Comparison of ENCODE assay signal across 9 cellular contexts in genomic region chr15:75731248-75732100, GRCh38. TPM values are rescaled to one million over a fixed set of nuclear protein-coding genes. Genes with fewer than 3 reads are reported as not detected.
DNase-seq lines count a peak whose midpoint lies in the region; ATAC-seq and TF ChIP-seq lines count a peak whose summit lies in the region.
"Had no signal": no experiment of that assay in that cellular context is flagged by ENCODE, and none has a peak within 500 bp of the region (broad histone marks: within the 10 kb centered on the region; RNA-seq: fewer than 3 reads in every experiment).

No MANE protein-coding gene starts in this region.

- POLR2A ChIA-PET in MCF 10A (lab: Yijun Ruan, JAX): no interaction called here

- no peak overlapping the region for H3K4me2 ChIP-seq in H9 (ENCODE audit: insufficient read depth, insufficient read length, low read length)

- no peaks in the 10 kb centered on the region for H3K27me3 ChIP-seq in H9 (ENCODE audit: insufficient read depth, low read length)
- no peaks in the 10 kb centered on the region for H3K27me3 ChIP-seq in SJCRH30
- no peaks in the 10 kb centered on the region for H3K27me3 ChIP-seq in heart left ventricle

- no peak overlapping the region for H2BK5ac ChIP-seq in H9 (ENCODE audit: insufficient read length, low read length)

- intact Hi-C loops in heart left ventricle (cut with DNase I) (loop anchor here (2.0 to 10.0 kb wide), 6 partner anchors 39 to 173 kb away; partner anchors contain the start of gene FBXO22 (in 1 of the 10)), MCF 10A (cut with micrococcal nuclease) (no loop called here)

- no peak overlapping the region for H4K91ac ChIP-seq in H9 (ENCODE audit: insufficient read length, low read depth, low read length)

- no peaks in the 10 kb centered on the region for H3K79me2 ChIP-seq in H9 (ENCODE audit: insufficient read depth, low read length)

- H3K4ac ChIP-seq in H9 (ENCODE audit: low read depth, low read length): no peak overlapping the region

- TF ChIP-seq CTCF in H9 (conservative IDR thresholded peaks at IDR 0.05) (peak; percentile 40; the same call in 2 of the 3 replicates), heart left ventricle (IDR thresholded peaks at IDR 0.05) (peak in 1 of 12 donors; percentile 4), retinal pigment epithelial cell (conservative IDR thresholded peaks at IDR 0.05; ENCODE audit: low read depth, low read length) (peak; percentile 10), MCF 10A (IDR thresholded peaks at IDR 0.05; ENCODE audit: unreplicated experiment) (no peak)

- no peak overlapping the region; a peak in 2 of 5 replicates for H3K4me3 Mint-ChIP-seq in H9
- H3K4me3 Mint-ChIP-seq in MCF 10A (ENCODE audit: unreplicated experiment): no peak overlapping the region

- H3K36me3 Mint-ChIP-seq in H9 (ENCODE audit: insufficient read depth in 1 of 3, low read depth in 3 of 3): peaks cover 0 to 2% (median 0%) of the 10 kb centered on the region in 3 experiments; a peak in 2 of 7 replicates
- H3K36me3 Mint-ChIP-seq in MCF 10A (ENCODE audit: insufficient read depth, unreplicated experiment): no peaks in the 10 kb centered on the region

- H3K27me3 Mint-ChIP-seq in H9 (ENCODE audit: low read depth) (peaks cover 15% of the 10 kb centered on the region), MCF 10A (ENCODE audit: insufficient read depth, unreplicated experiment) (no peaks in the 10 kb centered on the region)

- H4K20me1 ChIP-seq in H9 (ENCODE audit: control insufficient read depth, insufficient read depth, insufficient read length): no peaks in the 10 kb centered on the region

- no peak overlapping the region for H3T11ph ChIP-seq in H9 (ENCODE audit: low read length)

- H3K36me3 ChIP-seq in SJCRH30 (no peaks in the 10 kb centered on the region), heart left ventricle (no peaks in the 10 kb centered on the region)

- H3K9me3 Mint-ChIP-seq in H9 (no peaks in the 10 kb centered on the region), MCF 10A (ENCODE audit: unreplicated experiment) (no peaks in the 10 kb centered on the region)

- no peak overlapping the region for H2AFZ ChIP-seq in H9 (ENCODE audit: low read length)

- no TSS peak for BruUV-seq in MCF 10A (replicated peaks; lab: Mats Ljungman, UMichigan)

- H3K9ac ChIP-seq in H9 (ENCODE audit: extremely low read depth, insufficient read length, low read length): no peak overlapping the region

- H3K27ac ChIP-seq in H9 (ENCODE audit: insufficient read length, low read depth, low read length) (no peak overlapping the region), SJCRH30 (peak overlapping the region; percentile 33), heart left ventricle (peak overlapping the region in 6 of 12 donors; percentile 2 to 63 (median 18))

- H3K4me1 Mint-ChIP-seq in H9 (peaks cover 19 to 25% of the 10 kb centered on the region in 2 experiments), MCF 10A (ENCODE audit: insufficient read depth, unreplicated experiment) (no peaks in the 10 kb centered on the region)

- no peak overlapping the region for H2BK120ac ChIP-seq in H9 (ENCODE audit: low read depth, low read length, poor library complexity, severe bottlenecking)

- no peak overlapping the region for H3K18ac ChIP-seq in H9 (ENCODE audit: insufficient read length, low read depth, low read length)

- H3K23me2 ChIP-seq in H9 (ENCODE audit: insufficient read length, low read depth, low read length, poor library complexity, severe bottlenecking): no peaks in the 10 kb centered on the region

- WGBS in H9 (ENCODE audit: extremely low coverage, insufficient read length, low lambda C conversion rate): no CpG with 5 or more reads among the region's 26 CpGs
- WGBS in heart left ventricle, 4 donors: 39 to 49% (median 47%) methylated on average over 24 to 26 of the region's 26 CpGs

- no peaks in the 10 kb centered on the region for H3K9me3 ChIP-seq in H9 (ENCODE audit: control insufficient read depth, low read depth, low read length)
- H3K9me3 ChIP-seq in SJCRH30 (replicated peaks): no peaks in the 10 kb centered on the region
- no peaks in the 10 kb centered on the region for H3K9me3 ChIP-seq in heart left ventricle

- H3K27ac Mint-ChIP-seq in H9 (no peak overlapping the region; a peak in 1 of 7 replicates), MCF 10A (ENCODE audit: low read depth, unreplicated experiment) (no peak overlapping the region)

- H2AK5ac ChIP-seq in H9 (ENCODE audit: insufficient read length, low read length): no peak overlapping the region

- no peak overlapping the region for H2BK12ac ChIP-seq in H9 (ENCODE audit: insufficient read length, low read depth, low read length)

- H3K23ac ChIP-seq in H9 (ENCODE audit: insufficient read length, low read depth, low read length): no peak overlapping the region

- no peaks in the 10 kb centered on the region for H3K79me1 ChIP-seq in H9 (ENCODE audit: insufficient read depth, low read depth, low read length, poor library complexity, severe bottlenecking)

- no peak overlapping the region for H4K5ac ChIP-seq in H9 (ENCODE audit: insufficient read length, low read depth, low read length)

- no peaks in the 10 kb centered on the region for H3K4me1 ChIP-seq in H9 (ENCODE audit: insufficient read depth, low read length)
- H3K4me1 ChIP-seq in SJCRH30: peaks cover 12% of the 10 kb centered on the region
- peaks cover 0 to 37% (median 16%) of the 10 kb centered on the region in 12 donors for H3K4me1 ChIP-seq in heart left ventricle

- H4K8ac ChIP-seq in H9 (replicated peaks; ENCODE audit: insufficient read length, low read depth, low read length): no peak overlapping the region

- H3K14ac ChIP-seq in H9 (ENCODE audit: insufficient read depth, low read length): no peak overlapping the region

- TF ChIP-seq POLR2A in heart left ventricle (IDR thresholded peaks at IDR 0.05): no peak

- no peak for DNase-seq in H9
- peak; percentile 75 to 80 for DNase-seq in SJCRH30
- peak; percentile 66 to 77 (median 69) for DNase-seq in heart left ventricle
- DNase-seq in retinal pigment epithelial cell (ENCODE audit: low read depth): no peak
- DNase-seq in activated CD4-positive, alpha-beta T cell treated with anti-CD3 and anti-CD28 coated beads, Interleukin-2, amount 50 U/mL, for 48 hours: no peak
- DNase-seq in NCI-H2029 (lab: John Stamatoyannopoulos, UW): no peak
- no peak for DNase-seq in MCF 10A (ENCODE audit: unreplicated experiment)
- DNase-seq: activated gamma-delta T cell had no signal

- H2BK20ac ChIP-seq in H9 (ENCODE audit: low read depth, low read length, poor library complexity, severe bottlenecking): no peak overlapping the region

- ATAC-seq in heart left ventricle: peak in 3 of 4 donors; percentile 43 to 69 (median 62)

- no peak overlapping the region for H3K56ac ChIP-seq in H9 (ENCODE audit: insufficient read length, low read depth, low read length)

- H2BK15ac ChIP-seq in H9 (ENCODE audit: low read depth, low read length): no peak overlapping the region

- CTCF ChIA-PET in MCF 10A (lab: Yijun Ruan, JAX): interaction anchor here (1.6 kb wide), 1 partner anchor 70 kb away, joined by 3 read pairs; no protein-coding TSS in a partner anchor

- H3K4me3 ChIP-seq in SJCRH30 (peak overlapping the region; percentile 54), heart left ventricle (peak overlapping the region in 7 of 12 donors; percentile 8 to 30 (median 14)), retinal pigment epithelial cell (ENCODE audit: low read length) (no peak overlapping the region)
- H3K4me3 ChIP-seq: skin epidermis had no signal

RNA-seq across cellular contexts. Expression of gene CSPG4, which starts 18.8 kb away (rescaled TPM):
- 2.0 and 2.1 TPM in 2 replicates for total RNA-seq in H9 (2021)
- 10.4 and 11.1 TPM in 2 replicates for total RNA-seq in SJCRH30 (2014; rRNA removed; shearing (Covaris generic))
- total RNA-seq in heart left ventricle: 10 to 100 TPM in 8 of 9 donors, 1 to 10 TPM in 1; 9.0 to 46.9 (median 18.8) TPM
- polyA plus RNA-seq in heart left ventricle: 10 to 100 TPM in 1 of 2 donors, 1 to 10 TPM in 1; 8.5 to 13.9 TPM
- total RNA-seq in MCF 10A (2022): 0.05 and 0.21 TPM in 2 replicates

Comparison
In these comparisons a context has a peak if more than half of its experiments do, and no peak if none do; other contexts are left out.
1. DNase-seq: peak in SJCRH30 (2 of 2) and heart left ventricle (5 of 5); none in H9 (single experiment), retinal pigment epithelial cell (single experiment), activated CD4-positive, alpha-beta T cell treated with anti-CD3 and anti-CD28 coated beads, Interleukin-2, amount 50 U/mL, for 48 hours (0 of 2), NCI-H2029 (single experiment) and MCF 10A (single experiment).